Comparison of ENCODE assay signal across 24 cellular contexts in the genomic region with DNA sequence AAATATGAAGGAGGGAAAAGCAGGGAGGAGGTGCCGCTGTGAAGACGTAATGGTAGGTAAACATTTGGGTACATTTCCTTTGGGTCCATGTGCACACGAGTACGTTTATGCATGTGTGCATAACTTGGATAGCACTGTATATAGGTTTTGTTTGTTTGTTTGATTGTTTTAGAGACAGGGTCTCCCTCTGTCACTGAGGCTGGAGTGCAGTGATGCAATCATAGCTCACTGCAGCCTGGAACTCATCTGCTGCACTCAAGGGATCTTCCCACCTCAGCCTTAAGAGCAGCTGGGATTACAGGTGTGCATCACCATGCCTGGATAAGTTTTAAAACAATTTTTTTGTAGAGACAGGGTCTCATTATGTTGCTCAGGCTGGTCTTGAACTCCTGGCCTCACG.
DNase-seq lines count a peak whose midpoint lies in the region; ATAC-seq and TF ChIP-seq lines count a peak whose summit lies in the region.
"Had no signal": no experiment of that assay in that cellular context is flagged by ENCODE, and none has a peak within 500 bp of the region (broad histone marks: within the 10 kb centered on the region; RNA-seq: fewer than 3 reads in every experiment).

No MANE protein-coding gene starts in this region.

- DNase-seq in cardiac septum (ENCODE audit: low spot score) (peak; percentile 17), Right ventricle myocardium superior (no peak), LNCaP clone FGC (ENCODE audit: low read depth) (peak; percentile 77), Kasumi-1 (lab: John Stamatoyannopoulos, UW) (no peak), kidney glomerular epithelial cell (lab: John Stamatoyannopoulos, UW) (no peak)
- DNase-seq: AML-193; Calu3; CD4-positive, CD25-positive, alpha-beta regulatory T cell; DMS153; HCEC 1CT; IMR-90; Karpas-422; MG63; NCI-H1048; NCI-H1417 treated with DMSO at 0.1 percent for 48 hours; NCI-H187; NCI-H446; NCI-H526 treated with DMSO at 0.1 percent for 48 hours; OCI-M1; SHP77 had no signal

- intact Hi-C loops in cardiac septum (cut with DNase I) (no loop called here), Right ventricle myocardium superior (cut with DNase I) (no loop called here)
- intact Hi-C loops in dendritic cell treated with granulocyte-macrophage colony-stimulating factor and Interleukin-4, amounts not matched to agents 40 ng/mL and 50 ng/mL, for 4 days (cut with micrococcal nuclease), result loop anchor here (5.0 kb wide), 2 partner anchors 37 to 278 kb away; a partner anchor contains a TSS

- no peak for ATAC-seq in Right ventricle myocardium superior (ENCODE audit: poor library complexity)
- no peak for ATAC-seq in GM21786 (IDR thresholded peaks at IDR 0.05; ENCODE audit: unreplicated experiment)
- ATAC-seq in HG03520 (IDR thresholded peaks at IDR 0.05; ENCODE audit: unreplicated experiment), result no peak

- H3K9me3 Mint-ChIP-seq in dendritic cell treated with granulocyte-macrophage colony-stimulating factor and Interleukin-4, amounts not matched to agents 40 ng/mL and 50 ng/mL, for 4 days, result peaks cover 15% of the 10 kb centered on the region

- H3K4me3 ChIP-seq in LNCaP clone FGC (ENCODE audit: low read depth, low read length), result no peak overlapping the region
- H3K4me3 ChIP-seq: GM23338, MG63 had no signal

- peaks cover 67% of the 10 kb centered on the region for H3K4me1 Mint-ChIP-seq in dendritic cell treated with granulocyte-macrophage colony-stimulating factor and Interleukin-4, amounts not matched to agents 40 ng/mL and 50 ng/mL, for 4 days (ENCODE audit: low read depth)

- H3K27ac Mint-ChIP-seq in dendritic cell treated with granulocyte-macrophage colony-stimulating factor and Interleukin-4, amounts not matched to agents 40 ng/mL and 50 ng/mL, for 4 days, result peak overlapping the region; percentile 91

- H3K4me3 Mint-ChIP-seq in dendritic cell treated with granulocyte-macrophage colony-stimulating factor and Interleukin-4, amounts not matched to agents 40 ng/mL and 50 ng/mL, for 4 days, result no peak overlapping the region
- H3K4me3 Mint-ChIP-seq: GM23338 had no signal

- no peak for TF ChIP-seq CTCF in LNCaP clone FGC (IDR thresholded peaks at IDR 0.05; ENCODE audit: control insufficient read depth, extremely low read depth, insufficient read depth)

- H3K36me3 Mint-ChIP-seq in dendritic cell treated with granulocyte-macrophage colony-stimulating factor and Interleukin-4, amounts not matched to agents 40 ng/mL and 50 ng/mL, for 4 days (ENCODE audit: low read depth), result peaks cover 16% of the 10 kb centered on the region

- H3K27me3 Mint-ChIP-seq in dendritic cell treated with granulocyte-macrophage colony-stimulating factor and Interleukin-4, amounts not matched to agents 40 ng/mL and 50 ng/mL, for 4 days, result no peaks in the 10 kb centered on the region
- H3K27me3 Mint-ChIP-seq: CD4-positive, CD25-positive, alpha-beta regulatory T cell had no signal

Comparison
In these comparisons a context has a peak if more than half of its experiments do, and no peak if none do; other contexts are left out.
1. DNase-seq: peak in cardiac septum (single experiment) and LNCaP clone FGC (single experiment); none in Right ventricle myocardium superior (single experiment), Kasumi-1 (0 of 2) and kidney glomerular epithelial cell (single experiment).